ENCODE assay signal across 9 cellular contexts in the genomic region with DNA sequence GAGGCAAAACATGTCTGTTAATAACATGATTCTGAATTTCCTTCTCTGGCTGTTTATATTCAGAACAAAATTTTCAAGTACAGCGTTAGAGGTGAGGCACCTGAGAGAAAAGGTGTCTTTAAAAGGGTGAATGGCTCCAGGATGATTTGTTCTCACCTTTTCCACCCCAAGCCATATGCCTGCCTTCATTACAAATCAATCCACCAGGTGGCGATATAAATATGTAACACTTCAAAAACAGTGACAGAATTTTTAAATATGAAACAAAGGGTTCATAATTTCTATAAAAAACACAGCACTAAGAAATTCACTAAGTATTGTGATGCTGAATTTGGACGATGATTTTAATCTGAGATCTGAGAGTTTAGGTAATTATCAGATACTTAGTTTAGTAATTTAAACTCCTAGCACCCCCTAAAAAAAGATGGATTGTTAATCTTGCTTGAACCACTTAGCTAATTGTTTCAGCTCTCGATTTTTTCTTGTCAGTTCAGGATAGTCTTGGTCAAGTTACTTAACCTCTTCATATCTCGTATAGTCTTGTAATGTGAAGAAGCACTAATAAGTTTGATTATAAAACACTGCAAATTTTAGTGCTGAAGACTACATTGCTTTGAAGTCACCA.
DNase-seq lines count a peak whose midpoint lies in the region; ATAC-seq and TF ChIP-seq lines count a peak whose summit lies in the region.
"Had no signal": no experiment of that assay in that cellular context is flagged by ENCODE, and none has a peak within 500 bp of the region (broad histone marks: within the 10 kb centered on the region; RNA-seq: fewer than 3 reads in every experiment).

No MANE protein-coding gene starts in this region.

- TF ChIP-seq CTCF in Calu3 (IDR thresholded peaks at IDR 0.05; ENCODE audit: unreplicated experiment) (peak; percentile 54), RWPE1 (conservative IDR thresholded peaks at IDR 0.05; ENCODE audit: low read depth) (peak; percentile 65), gastroesophageal sphincter (IDR thresholded peaks at IDR 0.05) (peak in 3 of 4 experiments; percentile 11 to 43 (median 19)), thyroid gland (IDR thresholded peaks at IDR 0.05) (peak in 5 of 6 experiments; percentile 20 to 78 (median 61))

- H3K27ac Mint-ChIP-seq in Calu3 (ENCODE audit: unreplicated experiment) = peak overlapping the region; percentile 56

- H3K4me3 Mint-ChIP-seq in Calu3 (ENCODE audit: low read depth, unreplicated experiment) = no peak overlapping the region

- no peaks in the 10 kb centered on the region for H3K27me3 Mint-ChIP-seq in Calu3 (ENCODE audit: unreplicated experiment)

- no TSS peak for BruUV-seq in Calu3 (replicated peaks; lab: Mats Ljungman, UMichigan)

- H3K4me3 ChIP-seq in gastroesophageal sphincter (no peak overlapping the region), thyroid gland (replicated peaks in 1 of 3) (no peak overlapping the region)
- H3K4me3 ChIP-seq: SK-N-MC had no signal

- peaks cover 22% of the 10 kb centered on the region for H3K4me1 Mint-ChIP-seq in Calu3 (ENCODE audit: low read depth, unreplicated experiment)

- intact Hi-C loops in Calu3 (cut with micrococcal nuclease; ENCODE audit: unreplicated experiment) = loop anchor here (1.0 to 10.0 kb wide), 5 partner anchors 48 to 660 kb away; no protein-coding TSS in a partner anchor
- intact Hi-C loops in thyroid gland (cut with DNase I) = no loop called here

- no peaks in the 10 kb centered on the region for H3K36me3 Mint-ChIP-seq in Calu3 (ENCODE audit: insufficient read depth, unreplicated experiment)

- peak; percentile 52 for ATAC-seq in GM19328 (IDR thresholded peaks at IDR 0.05; ENCODE audit: unreplicated experiment)
- ATAC-seq in gastroesophageal sphincter = no peak
- no peak for ATAC-seq in HG03097 (IDR thresholded peaks at IDR 0.05; ENCODE audit: low FRiP score, unreplicated experiment)
- no peak for ATAC-seq in HG02571 (IDR thresholded peaks at IDR 0.05; ENCODE audit: unreplicated experiment)

- H3K36me3 ChIP-seq in gastroesophageal sphincter = no peaks in the 10 kb centered on the region
- H3K36me3 ChIP-seq in thyroid gland = no peaks in the 10 kb centered on the region

- CTCF ChIA-PET in Calu3 (lab: Charles Lee) = interaction anchor here (1.3 to 3.3 kb wide), 2 partner anchors 43 to 73 kb away, joined by 6 to 17 read pairs; no protein-coding TSS in a partner anchor
- CTCF ChIA-PET in RWPE1 (lab: Yijun Ruan, JAX) = interaction anchor here (0.7 to 0.8 kb wide), 2 partner anchors 12 to 27 kb away, joined by 3 to 4 read pairs; no protein-coding TSS in a partner anchor

- no peaks in the 10 kb centered on the region for H3K9me3 ChIP-seq in gastroesophageal sphincter
- no peaks in the 10 kb centered on the region for H3K9me3 ChIP-seq in thyroid gland

- H3K4me1 ChIP-seq in gastroesophageal sphincter = no peaks in the 10 kb centered on the region
- no peaks in the 10 kb centered on the region for H3K4me1 ChIP-seq in thyroid gland

- POLR2A ChIA-PET in RWPE1 (lab: Yijun Ruan, JAX; ENCODE audit: low non-redundant PET) = no interaction called here

- DNase-seq in Calu3 = peak; percentile 62
- peak; percentile 66 for DNase-seq in HT-29 (ENCODE audit: low spot score)
- peak; percentile 32 for DNase-seq in RWPE1 (ENCODE audit: low spot score)
- peak in 1 of 2 donors; percentile 7 for DNase-seq in thyroid gland

- H3K27me3 ChIP-seq in gastroesophageal sphincter (peaks cover 11% of the 10 kb centered on the region), thyroid gland (no peaks in the 10 kb centered on the region)

- H3K27ac ChIP-seq in RWPE1 = no peak overlapping the region
- no peak overlapping the region for H3K27ac ChIP-seq in gastroesophageal sphincter
- H3K27ac ChIP-seq in thyroid gland = no peak overlapping the region
- H3K27ac ChIP-seq: SK-N-MC had no signal

- TF ChIP-seq POLR2A in gastroesophageal sphincter (IDR thresholded peaks at IDR 0.05) (no peak), thyroid gland (IDR thresholded peaks at IDR 0.05) (no peak)

- no peak for TF ChIP-seq EP300 in gastroesophageal sphincter (IDR thresholded peaks at IDR 0.05)

- no peaks in the 10 kb centered on the region for H3K9me3 Mint-ChIP-seq in Calu3 (ENCODE audit: low read depth, unreplicated experiment)

- 14 to 15% methylated on average over 5 of the region's 5 CpGs for WGBS in gastroesophageal sphincter (ENCODE audit: low coverage in 1 of 2), 2 donors
- 14 to 22% methylated on average over 5 of the region's 5 CpGs for WGBS in thyroid gland, 2 donors
